20 cellular contexts compared by ENCODE assay signal in the genomic region with DNA sequence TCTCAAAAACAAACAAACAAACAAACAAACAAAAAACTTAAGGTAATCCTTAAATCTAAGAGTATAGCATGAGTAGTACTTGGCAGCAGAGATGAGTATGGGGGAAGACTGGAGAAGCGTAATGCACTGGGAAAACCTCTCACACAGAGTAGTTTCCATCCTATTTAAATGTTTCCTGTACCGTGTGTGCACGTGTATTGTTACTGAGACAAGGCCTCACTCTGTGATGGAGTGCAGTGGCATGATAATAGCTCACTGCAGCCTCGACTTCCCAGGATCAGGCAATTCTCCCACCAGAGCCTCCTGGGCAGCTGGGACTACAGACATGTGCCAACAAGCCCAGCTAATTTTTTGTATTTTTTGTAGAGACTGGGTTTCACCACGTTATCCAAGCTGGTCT. TPM values are rescaled to one million over a fixed set of nuclear protein-coding genes. Genes with fewer than 3 reads are reported as not detected.
DNase-seq lines count a peak whose midpoint lies in the region; ATAC-seq, FAIRE-seq and TF ChIP-seq lines count a peak whose summit lies in the region.
"Had no signal": no experiment of that assay in that cellular context is flagged by ENCODE, and none has a peak within 500 bp of the region (broad histone marks: within the 10 kb centered on the region; RNA-seq: fewer than 3 reads in every experiment).

No MANE protein-coding gene starts in this region.

- peaks cover 34% of the 10 kb centered on the region for H3K36me3 Mint-ChIP-seq in activated T-helper 17 cell treated with anti-CD3 and anti-CD28 coated beads, Interleukin-2, amount 50 U/mL, for 72 hours (ENCODE audit: low read depth)
- H3K36me3 Mint-ChIP-seq in HFFc6 (ENCODE audit: low read depth) = peaks cover 10% of the 10 kb centered on the region; the same call in 1 of the 2 replicates

- H3K9ac ChIP-seq in BLaER1 = no peak overlapping the region
- 0 out of 2 replicates have a peak overlapping the region, but pooled peaks have one; percentile 12 for H3K9ac ChIP-seq in DND-41 (ENCODE audit: low read depth, low read length)
- no peak overlapping the region for H3K9ac ChIP-seq in keratinocyte (ENCODE audit: control insufficient read depth, extremely low read depth, insufficient read depth, low read length)
- H3K9ac ChIP-seq: KMS-11 had no signal

- no peak overlapping the region for H3K27ac ChIP-seq in BLaER1
- no peak overlapping the region for H3K27ac ChIP-seq in DND-41 (ENCODE audit: low read length)
- H3K27ac ChIP-seq in keratinocyte (ENCODE audit: control insufficient read depth, insufficient read depth, low read length) = no peak overlapping the region
- H3K27ac ChIP-seq: colonic mucosa, KMS-11, right lobe of liver, thoracic aorta had no signal

- H3K27ac Mint-ChIP-seq in activated T-helper 17 cell treated with anti-CD3 and anti-CD28 coated beads, Interleukin-2, amount 50 U/mL, for 72 hours = peak overlapping the region; percentile 30
- no peak overlapping the region for H3K27ac Mint-ChIP-seq in HFFc6

- no peak for DNase-seq in DND-41
- DNase-seq in keratinocyte (ENCODE audit: low read depth, low spot score) = no peak
- DNase-seq in HFFc6 = no peak
- DNase-seq: activated CD4-positive, alpha-beta memory T cell treated with anti-CD3 and anti-CD28 coated beads, Interleukin-2, amount 10 ng/mL, durations not matched to agents 7 days and 5 days; activated effector memory CD4-positive, alpha-beta T cell treated with Interleukin-2 at 50 U/mL for 16 hours; anterior cingulate cortex; colonic mucosa; foreskin melanocyte; NCI-H226; T-cell had no signal

- peak overlapping the region; percentile 98 for H3K4me3 Mint-ChIP-seq in activated T-helper 17 cell treated with anti-CD3 and anti-CD28 coated beads, Interleukin-2, amount 50 U/mL, for 72 hours
- no peak overlapping the region for H3K4me3 Mint-ChIP-seq in HFFc6
- H3K4me3 Mint-ChIP-seq: activated CD4-positive, alpha-beta memory T cell treated with anti-CD3 and anti-CD28 coated beads, Interleukin-2, amount 10 ng/mL, durations not matched to agents 7 days and 5 days had no signal

- H3K4me3 ChIP-seq in BLaER1 (no peak overlapping the region), DND-41 (ENCODE audit: low read depth in 1 of 2, low read length in 2 of 2) (no peak overlapping the region; a peak in 1 of 4 replicates), keratinocyte (ENCODE audit: control insufficient read depth in 2 of 3, extremely low read depth in 1 of 3, insufficient read depth in 2 of 3, low read depth in 1 of 3, low read length in 3 of 3) (peak overlapping the region in 1 of 3 experiments; percentile 0)
- H3K4me3 ChIP-seq: colonic mucosa, right lobe of liver, thoracic aorta had no signal

- no peaks in the 10 kb centered on the region for H3K27me3 Mint-ChIP-seq in activated T-helper 17 cell treated with anti-CD3 and anti-CD28 coated beads, Interleukin-2, amount 50 U/mL, for 72 hours
- no peaks in the 10 kb centered on the region; the same call in 1 of the 2 replicates for H3K27me3 Mint-ChIP-seq in HFFc6 (ENCODE audit: insufficient read depth)
- H3K27me3 Mint-ChIP-seq: activated CD4-positive, alpha-beta memory T cell treated with anti-CD3 and anti-CD28 coated beads, Interleukin-2, amount 10 ng/mL, durations not matched to agents 7 days and 5 days; T-cell had no signal

- no peaks in the 10 kb centered on the region for H3K9me1 ChIP-seq in keratinocyte (ENCODE audit: control insufficient read depth, extremely low read depth, insufficient read depth, low read length)

- H3K9me3 ChIP-seq in BLaER1 (peaks cover 14% of the 10 kb centered on the region), DND-41 (ENCODE audit: insufficient read depth, low read length, severe bottlenecking) (no peaks in the 10 kb centered on the region), keratinocyte (ENCODE audit: control insufficient read depth, low read depth, low read length) (no peaks in the 10 kb centered on the region)
- H3K9me3 ChIP-seq: colonic mucosa, right lobe of liver, thoracic aorta had no signal

- H2AFZ ChIP-seq in DND-41 (ENCODE audit: low read depth, low read length) = no peak overlapping the region
- H2AFZ ChIP-seq in keratinocyte (ENCODE audit: control insufficient read depth, low read length) = no peak overlapping the region

- 0 out of 2 replicates have a peak overlapping the region, but pooled peaks have one; percentile 15 for H3K4me2 ChIP-seq in BLaER1
- H3K4me2 ChIP-seq in DND-41 (ENCODE audit: insufficient read depth, low read length) = peak overlapping the region; percentile 89
- peak overlapping the region; percentile 30 for H3K4me2 ChIP-seq in keratinocyte (ENCODE audit: control insufficient read depth, extremely low read depth, insufficient read depth, low read depth, low read length)

- no peaks in the 10 kb centered on the region for H3K9me3 Mint-ChIP-seq in activated T-helper 17 cell treated with anti-CD3 and anti-CD28 coated beads, Interleukin-2, amount 50 U/mL, for 72 hours
- H3K9me3 Mint-ChIP-seq in HFFc6 = no peaks in the 10 kb centered on the region
- H3K9me3 Mint-ChIP-seq: activated CD4-positive, alpha-beta memory T cell treated with anti-CD3 and anti-CD28 coated beads, Interleukin-2, amount 10 ng/mL, durations not matched to agents 7 days and 5 days had no signal

- no peak for ATAC-seq in DND-41 (ENCODE audit: insufficient read depth, low read depth)
- no peak for ATAC-seq in activated T-helper 17 cell treated with anti-CD3 and anti-CD28 coated beads, Interleukin-2, amount 50 U/mL, for 72 hours (replicated peaks)
- ATAC-seq in activated CD4-positive, CD25-positive, alpha-beta regulatory T cell treated with anti-CD3 and anti-CD28 coated beads, Interleukin-2, amount 50 U/mL, for 24 hours = no peak
- ATAC-seq in HG03439 (IDR thresholded peaks at IDR 0.05; ENCODE audit: unreplicated experiment) = no peak
- no peak for ATAC-seq in GM19035 (IDR thresholded peaks at IDR 0.05; ENCODE audit: unreplicated experiment)
- ATAC-seq: left lobe of liver, right lobe of liver, T-cell had no signal

- H3K4me1 ChIP-seq in BLaER1 = peaks cover 26% of the 10 kb centered on the region
- peaks cover 31% of the 10 kb centered on the region for H3K4me1 ChIP-seq in DND-41 (ENCODE audit: insufficient read depth, low read length)
- peaks cover 22% of the 10 kb centered on the region for H3K4me1 ChIP-seq in keratinocyte (ENCODE audit: control insufficient read depth, extremely low read depth, insufficient read depth, low read length)
- H3K4me1 ChIP-seq: colonic mucosa had no signal

- FAIRE-seq in keratinocyte (lab: Jason Lieb, UNC) = no peak
- FAIRE-seq: D721Med had no signal

- peaks cover 46% of the 10 kb centered on the region for H3K36me3 ChIP-seq in BLaER1
- peaks cover 13% of the 10 kb centered on the region for H3K36me3 ChIP-seq in DND-41 (ENCODE audit: insufficient read depth, low read length)
- H3K36me3 ChIP-seq in keratinocyte (ENCODE audit: control insufficient read depth in 2 of 2, extremely low read depth in 1 of 2, insufficient read depth in 2 of 2, low read length in 2 of 2) = no peaks in the 10 kb centered on the region
- H3K36me3 ChIP-seq: colonic mucosa, right lobe of liver, thoracic aorta had no signal

- no peak for TF ChIP-seq CTCF in DND-41 (IDR thresholded peaks at IDR 0.05; ENCODE audit: borderline replicate concordance, extremely low read depth, low read length, poor library complexity, severe bottlenecking)
- no peak for TF ChIP-seq CTCF in keratinocyte (optimal IDR thresholded peaks at IDR 0.05 in 1 of 3, IDR thresholded peaks at IDR 0.05 in 1 of 3, conservative IDR thresholded peaks at IDR 0.05 in 1 of 3; ENCODE audit: extremely low read depth in 1 of 3, insufficient read depth in 2 of 3, low read length in 3 of 3)
- no peak for TF ChIP-seq CTCF in HFFc6 (IDR thresholded peaks at IDR 0.05)

- H3K79me2 ChIP-seq in DND-41 (ENCODE audit: insufficient read depth, low read length) (peaks cover 82% of the 10 kb centered on the region), keratinocyte (ENCODE audit: control insufficient read depth, insufficient read depth, low read length) (peaks cover 78% of the 10 kb centered on the region)

- H3K4me1 Mint-ChIP-seq in activated T-helper 17 cell treated with anti-CD3 and anti-CD28 coated beads, Interleukin-2, amount 50 U/mL, for 72 hours = peaks cover 18% of the 10 kb centered on the region
- H3K4me1 Mint-ChIP-seq in HFFc6 (ENCODE audit: low read depth) = peaks cover 32% of the 10 kb centered on the region

- dilution Hi-C loops in keratinocyte (cut with MboI; ENCODE audit: extremely low pct_ligation_motif_present, low sequenced_read_pairs) = no loop called here

- H4K20me1 ChIP-seq in BLaER1 (peaks cover 77% of the 10 kb centered on the region), DND-41 (ENCODE audit: insufficient read depth, low read length) (peaks cover 50% of the 10 kb centered on the region), keratinocyte (ENCODE audit: control insufficient read depth, extremely low read depth, insufficient read depth, low read length) (peaks cover 23% of the 10 kb centered on the region)

- H3K27me3 ChIP-seq in BLaER1 (no peaks in the 10 kb centered on the region), DND-41 (ENCODE audit: insufficient read depth, low read length, poor library complexity) (no peaks in the 10 kb centered on the region), keratinocyte (ENCODE audit: control insufficient read depth, extremely low read depth, insufficient read depth, low read length) (no peaks in the 10 kb centered on the region)
- H3K27me3 ChIP-seq: colonic mucosa, right lobe of liver had no signal

RNA-seq across cellular contexts. Expression of a gene that starts 2.9 kb away (rescaled TPM):
- 10 to 100 TPM; 42.5 to 43.0 TPM for total RNA-seq in activated T-helper 17 cell treated with anti-CD3 and anti-CD28 coated beads, Interleukin-2, amount 50 U/mL, for 72 hours
- 15.7 to 29.0 TPM (median 22.5 TPM) in 3 replicates for polyA plus RNA-seq in keratinocyte
- 64.1 TPM for polyA plus RNA-seq in keratinocyte (2011; ENCODE audit: low read depth)
- polyA plus RNA-seq in keratinocyte (2011; cell fraction: cytosol; rRNA removed) = 17.1 and 27.9 TPM in 2 replicates
- polyA plus RNA-seq in keratinocyte (2011; cell fraction: nucleus; rRNA removed) = 33.0 and 37.0 TPM in 2 replicates
- 20.1 and 24.1 TPM in 2 replicates for polyA plus RNA-seq in keratinocyte (2012; ENCODE audit: low replicate concordance)
- 3.5 to 28.8 TPM (median 23.1 TPM) in 3 replicates for polyA minus RNA-seq in keratinocyte
- polyA minus RNA-seq in keratinocyte (2011; cell fraction: cytosol; rRNA and poly(A)+ RNA removed) = 10.4 TPM
- polyA minus RNA-seq in keratinocyte (2011; cell fraction: nucleus; rRNA and poly(A)+ RNA removed) = 12.0 and 30.9 TPM in 2 replicates
- 10 to 100 TPM; 19.8 to 34.4 (median 23.6) TPM for total RNA-seq in HFFc6 (2021; fragmentation: NEBNext Ultra II Directional; extraction: Animal tissue kit (Norgen Biotek cat#: 25700))

RNA-seq across cellular contexts. Expression of a gene that starts 18.8 kb away (rescaled TPM):
- total RNA-seq in activated T-helper 17 cell treated with anti-CD3 and anti-CD28 coated beads, Interleukin-2, amount 50 U/mL, for 72 hours = 10 to 100 TPM; 18.5 to 22.5 TPM
- polyA plus RNA-seq in keratinocyte = 9.0 to 12.7 TPM (median 9.5 TPM) in 3 replicates
- 5.8 TPM for polyA plus RNA-seq in keratinocyte (2011; ENCODE audit: low read depth)
- polyA plus RNA-seq in keratinocyte (2011; cell fraction: cytosol; rRNA removed) = 10.4 and 10.6 TPM in 2 replicates
- polyA plus RNA-seq in keratinocyte (2011; cell fraction: nucleus; rRNA removed) = 15.6 and 17.0 TPM in 2 replicates
- polyA plus RNA-seq in keratinocyte (2012; ENCODE audit: low replicate concordance) = 4.9 and 8.6 TPM in 2 replicates
- 10.9 to 16.8 TPM (median 11.3 TPM) in 3 replicates for polyA minus RNA-seq in keratinocyte
- polyA minus RNA-seq in keratinocyte (2011; cell fraction: cytosol; rRNA and poly(A)+ RNA removed) = 16.1 TPM
- 10.9 and 16.4 TPM in 2 replicates for polyA minus RNA-seq in keratinocyte (2011; cell fraction: nucleus; rRNA and poly(A)+ RNA removed)
- 10 to 100 TPM; 11.2 to 15.1 (median 12.0) TPM for total RNA-seq in HFFc6 (2021; fragmentation: NEBNext Ultra II Directional; extraction: Animal tissue kit (Norgen Biotek cat#: 25700))

Comparison
In these comparisons a context has a peak if more than half of its experiments do, and no peak if none do; other contexts are left out.
1. H3K4me2 ChIP-seq: peak in every context shown above with its lines; median percentile 89 in DND-41; 30 in keratinocyte; 15 in BLaER1.